21 cellular contexts compared by ENCODE assay signal in genomic region chr16:50690177-50690576, GRCh38. TPM values are rescaled to one million over a fixed set of nuclear protein-coding genes. Genes with fewer than 3 reads are reported as not detected.
DNase-seq lines count a peak whose midpoint lies in the region; ATAC-seq, FAIRE-seq and TF ChIP-seq lines count a peak whose summit lies in the region.
"Had no signal": no experiment of that assay in that cellular context is flagged by ENCODE, and none has a peak within 500 bp of the region (broad histone marks: within the 10 kb centered on the region; RNA-seq: fewer than 3 reads in every experiment).

No MANE protein-coding gene starts in this region.

- H3K4me1 ChIP-seq in Karpas-422 (ENCODE audit: low read length) = no peaks in the 10 kb centered on the region
- H3K4me1 ChIP-seq: HAP-1 had no signal

- no peaks in the 10 kb centered on the region for H3K79me2 ChIP-seq in Karpas-422 (ENCODE audit: low read length)

- H3K9me3 ChIP-seq in T-helper 17 cell (ENCODE audit: control insufficient read depth, low read length, poor library complexity, severe bottlenecking) (no peaks in the 10 kb centered on the region), Karpas-422 (ENCODE audit: low read length) (no peaks in the 10 kb centered on the region)
- H3K9me3 ChIP-seq: HAP-1 had no signal

- H2AFZ ChIP-seq in Karpas-422 (ENCODE audit: low read length) = no peak overlapping the region
- H2AFZ ChIP-seq: GM23248 had no signal

- no peaks in the 10 kb centered on the region for H4K20me1 ChIP-seq in Karpas-422 (ENCODE audit: insufficient read depth, low read depth, low read length)

- peaks cover 46% of the 10 kb centered on the region for H3K4me1 Mint-ChIP-seq in T-helper 17 cell

- no peaks in the 10 kb centered on the region for H3K27me3 ChIP-seq in Karpas-422 (ENCODE audit: low read length)

- no peak overlapping the region for H3K4me3 Mint-ChIP-seq in T-helper 17 cell
- H3K4me3 Mint-ChIP-seq: B cell had no signal

- H3K4me3 ChIP-seq in Karpas-422 (ENCODE audit: low read length) = no peak overlapping the region
- H3K4me3 ChIP-seq: GM23248, HAP-1 had no signal

- no peaks in the 10 kb centered on the region for H3K9me2 ChIP-seq in Karpas-422 (replicated peaks; ENCODE audit: insufficient read depth, low read length)

- H3K27me3 Mint-ChIP-seq in T-helper 17 cell = no peaks in the 10 kb centered on the region
- H3K27me3 Mint-ChIP-seq: B cell; CD4-positive, CD25-positive, alpha-beta regulatory T cell had no signal

- H3K4me2 ChIP-seq in Karpas-422 (ENCODE audit: low read depth, low read length, poor library complexity, severe bottlenecking) = no peak overlapping the region
- H3K4me2 ChIP-seq: KMS-11 had no signal

- peaks cover 3% of the 10 kb centered on the region for H3K36me3 Mint-ChIP-seq in T-helper 17 cell (ENCODE audit: low read depth)
- H3K36me3 Mint-ChIP-seq: CD4-positive, CD25-positive, alpha-beta regulatory T cell had no signal

- DNase-seq in GM12892 (ENCODE audit: insufficient read length) (no peak), T-helper 17 cell (no peak), DMS79 (lab: John Stamatoyannopoulos, UW) (no peak), Karpas-422 (no peak)
- DNase-seq in NK-92 treated with Interleukin-12 subunit alpha and Interleukin-12 subunit beta, amount 100 ng/mL, for 24 hours (lab: John Stamatoyannopoulos, UW) = no peak
- DNase-seq: C1 segment of cervical spinal cord; CD4-positive, CD25-positive, alpha-beta regulatory T cell; CD8-positive, alpha-beta memory T cell; COR-L47; DMS 273 treated with DMSO at 0.1 percent for 48 hours; DMS53; GM23248 had no signal

- TF ChIP-seq POLR2A in GM12892 (IDR thresholded peaks at IDR 0.05; ENCODE audit: low read depth, low read length) = no peak

- no peak overlapping the region for H3K9ac ChIP-seq in Karpas-422 (ENCODE audit: low read length)
- H3K9ac ChIP-seq: GM23248, KMS-11 had no signal

- ATAC-seq in HG02610 (IDR thresholded peaks at IDR 0.05; ENCODE audit: unreplicated experiment) (peak; percentile 30), T-helper 17 cell (no peak)

- FAIRE-seq in GM12892 (lab: Jason Lieb, UNC) = peak; percentile 51
- FAIRE-seq: G401.6, GM18507 had no signal

- H3K27ac ChIP-seq in Karpas-422 (ENCODE audit: low read length) = no peak overlapping the region
- H3K27ac ChIP-seq: GM23248, KMS-11 had no signal

- H3K27ac Mint-ChIP-seq in T-helper 17 cell = peak overlapping the region; percentile 30
- H3K27ac Mint-ChIP-seq: B cell; CD4-positive, CD25-positive, alpha-beta regulatory T cell had no signal

- H3K36me3 ChIP-seq in Karpas-422 (ENCODE audit: insufficient read depth, low read length) = no peaks in the 10 kb centered on the region
- H3K36me3 ChIP-seq: HAP-1 had no signal

RNA-seq across cellular contexts. Expression of gene NOD2, which starts 3.2 kb away (rescaled TPM):
- polyA plus RNA-seq in GM12892 (2012; ENCODE audit: missing spikeins) = 7.8 TPM
- 10 to 100 TPM in 1 of 2 donors, 1 to 10 TPM in 1; 9.4 to 16.6 TPM for total RNA-seq in T-helper 17 cell
- not detected in 2 replicates for total RNA-seq in Karpas-422 (2014; rRNA removed; shearing (Covaris generic); ENCODE audit: low replicate concordance)
- total RNA-seq: A172, GM23248, H4, HT-29 had no signal
- polyA plus RNA-seq: GM23248 had no signal

RNA-seq across cellular contexts. Expression of gene SNX20, which starts 9.1 kb away (rescaled TPM):
- 14.8 TPM for polyA plus RNA-seq in GM12892 (2012; ENCODE audit: missing spikeins)
- 10 to 100 TPM; 44.0 to 58.9 TPM for total RNA-seq in T-helper 17 cell
- 10.2 and 15.4 TPM in 2 replicates for total RNA-seq in Karpas-422 (2014; rRNA removed; shearing (Covaris generic); ENCODE audit: low replicate concordance)
- total RNA-seq: A172, GM23248, H4 had no signal
- polyA plus RNA-seq: GM23248 had no signal

RNA-seq across cellular contexts. Expression of gene CYLD, which starts 51.7 kb away (rescaled TPM):
- polyA plus RNA-seq in GM12892 (2012; ENCODE audit: missing spikeins) = 62.8 TPM
- 100 to 1,000 TPM; 411 to 412 TPM for total RNA-seq in T-helper 17 cell
- total RNA-seq in Karpas-422 (2014; rRNA removed; shearing (Covaris generic); ENCODE audit: low replicate concordance) = 37.5 and 44.4 TPM in 2 replicates

Comparison
In these comparisons a context has a peak if more than half of its experiments do, and no peak if none do; other contexts are left out.
1. RNA of gene NOD2, which starts 3.2 kb away (total RNA-seq): 9.4 to 16.6 TPM in T-helper 17 cell; not detected in Karpas-422; every median in the first group is over 10 times any median in the second.